Comparison of ENCODE assay signal across 17 cellular contexts in the genomic region with DNA sequence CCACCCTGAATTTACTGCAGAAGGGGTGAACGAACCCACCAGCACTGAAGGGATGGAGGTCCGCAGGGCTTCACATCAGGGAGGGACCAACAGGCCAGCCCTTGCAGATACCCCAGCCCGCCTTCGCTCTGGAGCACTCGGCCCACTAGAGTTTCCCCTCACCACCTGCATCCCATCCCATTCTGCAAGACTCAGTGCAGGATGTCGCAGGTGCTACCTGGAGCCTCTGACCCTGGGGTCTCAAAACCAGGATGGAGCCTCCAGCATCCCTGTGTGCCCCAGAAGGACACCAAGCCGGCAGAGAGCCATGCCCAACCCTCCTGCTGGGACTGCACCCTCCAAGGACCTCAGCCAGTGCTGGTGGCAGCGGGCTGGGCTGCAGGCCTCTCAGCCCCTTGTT. TPM values are rescaled to one million over a fixed set of nuclear protein-coding genes. Genes with fewer than 3 reads are reported as not detected.
"Had no signal": no experiment of that assay in that cellular context is flagged by ENCODE, and none has a peak within 500 bp of the region (broad histone marks: within the 10 kb centered on the region; RNA-seq: fewer than 3 reads in every experiment).

No MANE protein-coding gene starts in this region.

- H3K4me3 ChIP-seq: adrenal gland, colonic mucosa, gastroesophageal sphincter, tibial nerve had no signal

- ATAC-seq: activated CD8-positive, alpha-beta T cell treated with anti-CD3 and anti-CD28 coated beads, Interleukin-2, amount 10 ng/mL, durations not matched to agents 7 days and 5 days; activated T-helper 17 cell treated with anti-CD3 and anti-CD28 coated beads, Interleukin-2, amount 50 U/mL, for 72 hours; naive thymus-derived CD8-positive, alpha-beta T cell; stimulated activated naive CD8-positive, alpha-beta T cell treated with anti-CD3 and anti-CD28 coated beads, Interleukin-15, Interleukin-2, amounts not matched to agents 100 U/mL and 50 U/mL, for 24 hours had no signal

- H3K4me1 ChIP-seq: adrenal gland, breast epithelium, colonic mucosa, gastroesophageal sphincter, tibial nerve had no signal

- DNase-seq: activated CD4-positive, alpha-beta T cell treated with anti-CD3 and anti-CD28 coated beads for 1 hour; activated CD4-positive, alpha-beta T cell treated with anti-CD3 and anti-CD28 coated beads, Interleukin-2, amount 50 U/mL, for 1 hour; activated CD8-positive, alpha-beta T cell treated with anti-CD3 and anti-CD28 coated beads, Interleukin-2, amount 10 ng/mL, durations not matched to agents 7 days and 5 days; activated T-cell treated with anti-CD3 and anti-CD28 coated beads, Interleukin-2, amount 50 U/mL, for 24 hours; colonic mucosa; stimulated activated CD4-positive, alpha-beta T cell treated with anti-CD3 and anti-CD28 coated beads, Interleukin-12 subunit alpha, Interleukin-12 subunit beta, amount 100 ng/mL, for 4 hours; stimulated activated CD4-positive, alpha-beta T cell treated with anti-CD3 and anti-CD28 coated beads, Interleukin-4, amount 100 ng/mL, for 4 hours; stimulated activated naive CD8-positive, alpha-beta T cell treated with anti-CD3 and anti-CD28 coated beads, Interleukin-15, Interleukin-2, amounts not matched to agents 100 U/mL and 50 U/mL, for 24 hours; T-helper 9 cell had no signal

- H3K9me3 ChIP-seq: adrenal gland, breast epithelium, colonic mucosa, gastroesophageal sphincter, tibial nerve had no signal

- H3K36me3 ChIP-seq: adrenal gland, breast epithelium, colonic mucosa, gastroesophageal sphincter, tibial nerve had no signal

- H3K27ac ChIP-seq: breast epithelium, colonic mucosa, epithelial cell of prostate, gastroesophageal sphincter had no signal

RNA-seq across cellular contexts. Expression of gene ADRA2C, which starts 57.6 kb away (rescaled TPM):
- total RNA-seq: activated CD8-positive, alpha-beta T cell treated with anti-CD3 and anti-CD28 coated beads, Interleukin-2, amount 10 ng/mL, durations not matched to agents 7 days and 5 days; activated T-helper 17 cell treated with anti-CD3 and anti-CD28 coated beads, Interleukin-2, amount 50 U/mL, for 72 hours; naive thymus-derived CD8-positive, alpha-beta T cell; T-helper 1 cell treated with Interleukin-12 subunit alpha and Interleukin-12 subunit beta and Interleukin-4 antibody, amounts not matched to agents 30 ng/mL and 1 ng/mL, for 36 hours had no signal
- polyA plus RNA-seq: naive thymus-derived CD8-positive, alpha-beta T cell had no signal
